1 cellular context compared by ENCODE assay signal in genomic region chr1:161439280-161440232, GRCh38.
A peak's percentile ranks its signal among the peaks of the same experiment; 100 is the strongest.
TF ChIP-seq lines count a peak whose summit lies in the region.

No MANE protein-coding gene starts in this region.

TF ChIP-seq in WTC11, 78 proteins besides CTCF, POLR2A, EP300 and RAD21 (continued from another document):
- TF ChIP-seq, protein P1, sequence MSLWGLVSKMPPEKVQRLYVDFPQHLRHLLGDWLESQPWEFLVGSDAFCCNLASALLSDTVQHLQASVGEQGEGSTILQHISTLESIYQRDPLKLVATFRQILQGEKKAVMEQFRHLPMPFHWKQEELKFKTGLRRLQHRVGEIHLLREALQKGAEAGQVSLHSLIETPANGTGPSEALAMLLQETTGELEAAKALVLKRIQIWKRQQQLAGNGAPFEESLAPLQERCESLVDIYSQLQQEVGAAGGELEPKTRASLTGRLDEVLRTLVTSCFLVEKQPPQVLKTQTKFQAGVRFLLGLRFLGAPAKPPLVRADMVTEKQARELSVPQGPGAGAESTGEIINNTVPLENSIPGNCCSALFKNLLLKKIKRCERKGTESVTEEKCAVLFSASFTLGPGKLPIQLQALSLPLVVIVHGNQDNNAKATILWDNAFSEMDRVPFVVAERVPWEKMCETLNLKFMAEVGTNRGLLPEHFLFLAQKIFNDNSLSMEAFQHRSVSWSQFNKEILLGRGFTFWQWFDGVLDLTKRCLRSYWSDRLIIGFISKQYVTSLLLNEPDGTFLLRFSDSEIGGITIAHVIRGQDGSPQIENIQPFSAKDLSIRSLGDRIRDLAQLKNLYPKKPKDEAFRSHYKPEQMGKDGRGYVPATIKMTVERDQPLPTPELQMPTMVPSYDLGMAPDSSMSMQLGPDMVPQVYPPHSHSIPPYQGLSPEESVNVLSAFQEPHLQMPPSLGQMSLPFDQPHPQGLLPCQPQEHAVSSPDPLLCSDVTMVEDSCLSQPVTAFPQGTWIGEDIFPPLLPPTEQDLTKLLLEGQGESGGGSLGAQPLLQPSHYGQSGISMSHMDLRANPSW (CRISPR knock-in tag; conservative IDR thresholded peaks at IDR 0.05; ENCODE audit: low read depth) = no peak
- TF ChIP-seq IRF1 (CRISPR knock-in tag; IDR thresholded peaks at IDR 0.05) (no peak), ZNF121 (CRISPR knock-in tag; IDR thresholded peaks at IDR 0.05) (peak; percentile 22; the same call in 1 of the 2 replicates), NFYB (CRISPR knock-in tag; conservative IDR thresholded peaks at IDR 0.05; ENCODE audit: low read depth) (no peak), FOXK1 (CRISPR knock-in tag; IDR thresholded peaks at IDR 0.05) (peak; percentile 19; the same call in 1 of the 2 replicates), OVOL2 (CRISPR knock-in tag; IDR thresholded peaks at IDR 0.05; ENCODE audit: borderline replicate concordance) (no peak), E2F5 (CRISPR knock-in tag; IDR thresholded peaks at IDR 0.05) (no peak), MXD4 (CRISPR knock-in tag; IDR thresholded peaks at IDR 0.05; ENCODE audit: borderline replicate concordance) (no peak), RORB (CRISPR knock-in tag; IDR thresholded peaks at IDR 0.05) (no peak)
